In the genomic region with DNA sequence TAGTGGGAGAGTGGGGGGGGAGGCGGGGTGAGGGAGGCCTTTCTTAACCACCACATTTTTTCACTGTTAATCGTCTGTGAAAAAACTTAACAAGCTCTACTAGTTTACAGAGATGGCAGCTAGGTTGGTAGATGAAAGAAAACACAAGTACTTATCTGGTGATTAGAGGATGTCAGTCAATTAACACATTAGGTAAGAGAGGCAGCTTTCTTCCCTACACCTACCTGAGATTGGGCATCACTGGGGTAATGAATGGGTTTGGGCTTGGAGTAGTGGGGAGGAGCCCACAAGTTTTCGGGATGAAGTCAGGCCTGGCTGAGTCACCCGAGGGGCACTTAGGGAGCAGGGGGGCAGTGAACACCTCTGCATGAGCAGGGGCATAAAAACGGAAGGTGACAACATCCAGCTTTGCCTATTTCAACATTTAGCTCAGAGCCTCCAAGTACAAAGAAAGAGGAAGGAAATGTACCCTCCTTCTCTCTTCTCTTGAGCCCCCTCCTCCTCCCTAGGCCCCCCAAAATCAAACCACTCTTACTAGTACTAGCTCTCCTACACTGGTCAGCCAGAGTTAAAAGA, we compare ENCODE assay signal across 8 cellular contexts. TPM values are rescaled to one million over a fixed set of nuclear protein-coding genes. Genes with fewer than 3 reads are reported as not detected.
DNase-seq lines count a peak whose midpoint lies in the region; ATAC-seq, FAIRE-seq and TF ChIP-seq lines count a peak whose summit lies in the region.

No MANE protein-coding gene starts in this region.

- H3K4me3 Mint-ChIP-seq in astrocyte (ENCODE audit: unreplicated experiment) = peak overlapping the region; percentile 18
- peak overlapping the region; percentile 91 for H3K4me3 Mint-ChIP-seq in natural killer cell

- peaks cover 80% of the 10 kb centered on the region for H3K79me2 ChIP-seq in DND-41 (ENCODE audit: insufficient read depth, low read length)
- H3K79me2 ChIP-seq in astrocyte (ENCODE audit: insufficient read depth, low read length) = peaks cover 73% of the 10 kb centered on the region

- H3K36me3 Mint-ChIP-seq in astrocyte (ENCODE audit: low read depth, unreplicated experiment) (no peaks in the 10 kb centered on the region), natural killer cell (no peaks in the 10 kb centered on the region)

- peak overlapping the region; percentile 88 to 94; a peak in 3 of 4 replicates for H3K4me3 ChIP-seq in DND-41 (ENCODE audit: low read depth in 1 of 2, low read length in 2 of 2)
- H3K4me3 ChIP-seq in astrocyte (ENCODE audit: insufficient read depth, low read depth, low read length) = peak overlapping the region; percentile 88
- H3K4me3 ChIP-seq in testis = no peak overlapping the region

- H3K27me3 ChIP-seq in DND-41 (ENCODE audit: insufficient read depth, low read length, poor library complexity) (no peaks in the 10 kb centered on the region), astrocyte (ENCODE audit: insufficient read depth, low read length) (peaks cover under 1% of the 10 kb centered on the region), testis (no peaks in the 10 kb centered on the region)

- TF ChIP-seq POLR2A in testis (IDR thresholded peaks at IDR 0.05) = no peak

- H3K27ac ChIP-seq in DND-41 (ENCODE audit: low read length) = peak overlapping the region; percentile 100; the same call in 1 of the 2 replicates
- H3K27ac ChIP-seq in astrocyte (ENCODE audit: low read depth, low read length) = peak overlapping the region; percentile 87
- no peak overlapping the region for H3K27ac ChIP-seq in testis

- peak overlapping the region; percentile 84 for H3K4me2 ChIP-seq in DND-41 (ENCODE audit: insufficient read depth, low read length)
- H3K4me2 ChIP-seq in astrocyte (ENCODE audit: low read length) = peak overlapping the region; percentile 93

- TF ChIP-seq CTCF in DND-41 (IDR thresholded peaks at IDR 0.05; ENCODE audit: borderline replicate concordance, extremely low read depth, low read length, poor library complexity, severe bottlenecking) = no peak
- no peak for TF ChIP-seq CTCF in astrocyte (IDR thresholded peaks at IDR 0.05; ENCODE audit: insufficient read depth, low read depth, low read length)
- no peak for TF ChIP-seq CTCF in natural killer cell (IDR thresholded peaks at IDR 0.05)
- TF ChIP-seq CTCF in testis (IDR thresholded peaks at IDR 0.05) = no peak

- H3K9ac ChIP-seq in DND-41 (ENCODE audit: low read depth, low read length) (peak overlapping the region; percentile 99), astrocyte (ENCODE audit: low read length) (peak overlapping the region; percentile 85)

- H3K9me3 ChIP-seq in DND-41 (ENCODE audit: insufficient read depth, low read length, severe bottlenecking) = no peaks in the 10 kb centered on the region
- H3K9me3 ChIP-seq in astrocyte (ENCODE audit: insufficient read depth, low read depth, low read length) = no peaks in the 10 kb centered on the region
- H3K9me3 ChIP-seq in testis = no peaks in the 10 kb centered on the region

- peaks cover 67% of the 10 kb centered on the region for H4K20me1 ChIP-seq in DND-41 (ENCODE audit: insufficient read depth, low read length)
- peaks cover 38% of the 10 kb centered on the region for H4K20me1 ChIP-seq in astrocyte (ENCODE audit: insufficient read depth, low read length)

- H3K36me3 ChIP-seq in DND-41 (ENCODE audit: insufficient read depth, low read length) (peaks cover 49% of the 10 kb centered on the region), astrocyte (ENCODE audit: insufficient read depth, low read length) (peaks cover 7% of the 10 kb centered on the region), testis (ENCODE audit: low read depth, missing control alignments) (no peaks in the 10 kb centered on the region)

- H3K9me3 Mint-ChIP-seq in astrocyte (ENCODE audit: unreplicated experiment) = no peaks in the 10 kb centered on the region
- H3K9me3 Mint-ChIP-seq in natural killer cell = no peaks in the 10 kb centered on the region

- intact Hi-C loops in natural killer cell (cut with micrococcal nuclease) (no loop called here), testis (cut with DNase I; ENCODE audit: low total_unique reads) (no loop called here)

- no peak for ATAC-seq in DND-41 (ENCODE audit: insufficient read depth, low read depth)
- ATAC-seq in natural killer cell = no peak
- no peak for ATAC-seq in GM21526 (IDR thresholded peaks at IDR 0.05; ENCODE audit: low FRiP score, unreplicated experiment)

- peaks cover 43% of the 10 kb centered on the region for H3K4me1 Mint-ChIP-seq in astrocyte (ENCODE audit: low read depth, unreplicated experiment)
- peaks cover 62 to 67% of the 10 kb centered on the region in 2 donors for H3K4me1 Mint-ChIP-seq in natural killer cell

- FAIRE-seq in astrocyte (lab: Jason Lieb, UNC) = no peak

- WGBS in testis, 2 donors = 38 to 58% methylated on average over 5 of the region's 5 CpGs

- H3K27me3 Mint-ChIP-seq in astrocyte (ENCODE audit: low read depth, unreplicated experiment) (no peaks in the 10 kb centered on the region), natural killer cell (ENCODE audit: low read depth in 2 of 2) (no peaks in the 10 kb centered on the region)

- DNase-seq in DND-41 (no peak), M059J (ENCODE audit: low read depth) (peak; percentile 82), astrocyte (ENCODE audit: low read depth) (peak; percentile 44), natural killer cell (no peak), testis (no peak), NCI-H748 (lab: John Stamatoyannopoulos, UW; ENCODE audit: unreplicated experiment) (no peak), NCI-H2227 treated with DMSO at 0.1 percent for 48 hours (lab: John Stamatoyannopoulos, UW) (no peak)

- H3K4me1 ChIP-seq in DND-41 (ENCODE audit: insufficient read depth, low read length) (peaks cover 43% of the 10 kb centered on the region), astrocyte (ENCODE audit: insufficient read depth, low read length) (peaks cover 36% of the 10 kb centered on the region), testis (peaks cover 8% of the 10 kb centered on the region)

- H3K27ac Mint-ChIP-seq in astrocyte (ENCODE audit: unreplicated experiment) (peak overlapping the region; percentile 54), natural killer cell (peak overlapping the region; percentile 71 to 90)

- H2AFZ ChIP-seq in DND-41 (ENCODE audit: low read depth, low read length) = no peak overlapping the region
- H2AFZ ChIP-seq in astrocyte (ENCODE audit: low read depth, low read length) = no peak overlapping the region

RNA-seq across cellular contexts. Expression of a gene that starts 2.5 kb away (rescaled TPM):
- total RNA-seq in M059J (2014; rRNA removed; shearing (Covaris generic)) = 40.7 and 57.1 TPM in 2 replicates
- 35.0 and 42.6 TPM in 2 replicates for total RNA-seq in astrocyte
- total RNA-seq in natural killer cell = 100 to 1,000 TPM; 161 to 179 (median 178) TPM
- 10 to 100 TPM; 31.7 to 39.9 TPM for total RNA-seq in testis
- 40.3 TPM for polyA plus RNA-seq in testis (ENCODE audit: insufficient read depth, low read depth, low replicate concordance)

Comparison
In these comparisons a context has a peak if more than half of its experiments do, and no peak if none do; other contexts are left out.
1. DNase-seq: peak in M059J (single experiment) and astrocyte (single experiment); none in DND-41 (single experiment), natural killer cell (single experiment), testis (single experiment), NCI-H748 (single experiment) and NCI-H2227 treated with DMSO at 0.1 percent for 48 hours (single experiment).
2. H3K27ac ChIP-seq: peak in DND-41 (single experiment) and astrocyte (single experiment); none in testis (0 of 2).
3. H3K4me3 ChIP-seq: peak in DND-41 (2 of 2) and astrocyte (single experiment); none in testis (0 of 2).